15 cellular contexts compared by ENCODE assay signal in genomic region chr10:79522464-79522863, GRCh38. TPM values are rescaled to one million over a fixed set of nuclear protein-coding genes. Genes with fewer than 3 reads are reported as not detected.
A peak's percentile ranks its signal among the peaks of the same experiment; 100 is the strongest.
DNase-seq lines count a peak whose midpoint lies in the region; ATAC-seq, FAIRE-seq and TF ChIP-seq lines count a peak whose summit lies in the region.
"Not testable (repeated sequence)": the region's sequence is repeated elsewhere in the genome, so short reads cannot be mapped to it uniquely, and the experiment has no call there.
"Had no signal": no experiment of that assay in that cellular context is flagged by ENCODE, and none has a peak within 500 bp of the region (broad histone marks: within the 10 kb centered on the region; RNA-seq: fewer than 3 reads in every experiment).

No MANE protein-coding gene starts in this region.

- intact Hi-C loops in Panc1 (cut with micrococcal nuclease; ENCODE audit: unreplicated experiment); natural killer cell (cut with micrococcal nuclease): not testable (repeated sequence)

- in situ Hi-C loops in Panc1 (cut with HindIII; ENCODE audit: low pct_unique_long_range_greater_than_20kb, low sequenced_read_pairs) = not testable (repeated sequence)

- not testable (repeated sequence) for TF ChIP-seq EP300 in gastroesophageal sphincter (IDR thresholded peaks at IDR 0.05); upper lobe of left lung (IDR thresholded peaks at IDR 0.05)

- not testable (repeated sequence) for H3K36me3 ChIP-seq in Panc1 (ENCODE audit: control insufficient read depth, insufficient read depth, low read length); bronchial epithelial cell (ENCODE audit: control insufficient read depth, insufficient read depth, low read length); gastroesophageal sphincter; upper lobe of left lung

- peak; percentile 80 for FAIRE-seq in bronchial epithelial cell (lab: Jason Lieb, UNC)

- DNase-seq in Panc1 (ENCODE audit: low read depth, low spot score); bronchial epithelial cell (ENCODE audit: low read depth); natural killer cell; stimulated activated effector memory CD8-positive, alpha-beta T cell treated with anti-CD3 and anti-CD28 coated beads, Interleukin-12 subunit alpha, Interleukin-12 subunit beta, amount 100 ng/mL, for 72 hours (ENCODE audit: low spot score in 2 of 2); upper lobe of left lung: not testable (repeated sequence)

- H3K36me3 Mint-ChIP-seq in natural killer cell; stimulated activated effector memory CD8-positive, alpha-beta T cell treated with anti-CD3 and anti-CD28 coated beads, Interleukin-12 subunit alpha, Interleukin-12 subunit beta, amount 100 ng/mL, for 72 hours: not testable (repeated sequence)

- CTCF ChIA-PET in Panc1 (lab: Charles Lee) = not testable (repeated sequence)

- H3K4me1 Mint-ChIP-seq in natural killer cell; stimulated activated effector memory CD8-positive, alpha-beta T cell treated with anti-CD3 and anti-CD28 coated beads, Interleukin-12 subunit alpha, Interleukin-12 subunit beta, amount 100 ng/mL, for 72 hours: not testable (repeated sequence)

- POLR2A ChIA-PET in Panc1 (lab: Charles Lee) = not testable (repeated sequence)

- not testable (repeated sequence) for H3K9me3 ChIP-seq in Panc1 (ENCODE audit: control insufficient read depth, insufficient read depth, low read depth, low read length); gastroesophageal sphincter; upper lobe of left lung

- ATAC-seq in Panc1 = peak; percentile 44; the same call in 1 of the 2 replicates
- ATAC-seq in gastroesophageal sphincter = peak; percentile 35
- peak in 2 of 3 donors; percentile 18 to 50 for ATAC-seq in natural killer cell
- peak; percentile 46 for ATAC-seq in stimulated activated effector memory CD8-positive, alpha-beta T cell treated with anti-CD3 and anti-CD28 coated beads, Interleukin-12 subunit alpha, Interleukin-12 subunit beta, amount 100 ng/mL, for 72 hours
- peak; percentile 29 to 41 for ATAC-seq in upper lobe of left lung (ENCODE audit: low FRiP score in 2 of 2)

- H3K9me3 Mint-ChIP-seq in natural killer cell; stimulated activated effector memory CD8-positive, alpha-beta T cell treated with anti-CD3 and anti-CD28 coated beads, Interleukin-12 subunit alpha, Interleukin-12 subunit beta, amount 100 ng/mL, for 72 hours: not testable (repeated sequence)

- not testable (repeated sequence) for TF ChIP-seq CTCF in Panc1 (IDR thresholded peaks at IDR 0.05); bronchial epithelial cell (IDR thresholded peaks at IDR 0.05; ENCODE audit: insufficient read depth, low read length, severe bottlenecking); gastroesophageal sphincter (IDR thresholded peaks at IDR 0.05); natural killer cell (IDR thresholded peaks at IDR 0.05); upper lobe of left lung (IDR thresholded peaks at IDR 0.05)

- H3K27ac ChIP-seq in Panc1 (ENCODE audit: low read length); gastroesophageal sphincter; upper lobe of left lung: not testable (repeated sequence)

- H3K4me3 ChIP-seq in Panc1 (ENCODE audit: low read depth in 2 of 2, low read length in 2 of 2); bronchial epithelial cell (ENCODE audit: low read depth, low read length); gastroesophageal sphincter; upper lobe of left lung: not testable (repeated sequence)

- not testable (repeated sequence) for H3K4me1 ChIP-seq in Panc1 (ENCODE audit: control insufficient read depth, insufficient read depth, low read length); gastroesophageal sphincter; upper lobe of left lung

- no CpG with 5 or more reads among the region's 4 CpGs for WGBS in gastroesophageal sphincter (ENCODE audit: low coverage in 1 of 2), 2 donors
- 85 to 97% methylated on average over 3 of the region's 4 CpGs for WGBS in upper lobe of left lung, 2 donors

- H3K4me3 Mint-ChIP-seq in natural killer cell; stimulated activated effector memory CD8-positive, alpha-beta T cell treated with anti-CD3 and anti-CD28 coated beads, Interleukin-12 subunit alpha, Interleukin-12 subunit beta, amount 100 ng/mL, for 72 hours: not testable (repeated sequence)

- BruUV-seq in Panc1 (replicated peaks; lab: Mats Ljungman, UMichigan) = not testable (repeated sequence)

- TF ChIP-seq POLR2A in gastroesophageal sphincter (IDR thresholded peaks at IDR 0.05); upper lobe of left lung (IDR thresholded peaks at IDR 0.05): not testable (repeated sequence)

- not testable (repeated sequence) for H3K27me3 Mint-ChIP-seq in natural killer cell (ENCODE audit: low read depth in 2 of 2)

- not testable (repeated sequence) for H3K27me3 ChIP-seq in Panc1 (ENCODE audit: control insufficient read depth, insufficient read depth, low read length); bronchial epithelial cell (ENCODE audit: control insufficient read depth, insufficient read depth, low read length); gastroesophageal sphincter; upper lobe of left lung

- H3K27ac Mint-ChIP-seq in natural killer cell; stimulated activated effector memory CD8-positive, alpha-beta T cell treated with anti-CD3 and anti-CD28 coated beads, Interleukin-12 subunit alpha, Interleukin-12 subunit beta, amount 100 ng/mL, for 72 hours: not testable (repeated sequence)

RNA-seq across cellular contexts. Expression of gene EIF5AL1, which starts 10.1 kb away (rescaled TPM):
- total RNA-seq in Panc1 (2021; ENCODE audit: unreplicated experiment) (1.6 TPM), bronchial epithelial cell (0.26 TPM in 2 replicates), gastroesophageal sphincter (under 1 TPM; 0.16 to 0.35 (median 0.23) TPM), natural killer cell (1 to 10 TPM in 1 of 3 donors, under 1 TPM in 2; 0.13 to 2.0 (median 0.14) TPM), upper lobe of left lung (under 1 TPM in 4 of 6 donors, not detected in 2; 0.07 to 0.37 (median 0.15) TPM)
- polyA plus RNA-seq in Panc1 (2012; ENCODE audit: insufficient read length) = 5.1 TPM

RNA-seq across cellular contexts. Expression of gene SFTPA2, which starts 37.7 kb away (rescaled TPM):
- 2.8 TPM for total RNA-seq in Panc1 (2021; ENCODE audit: unreplicated experiment)
- polyA plus RNA-seq in Panc1 (2012; ENCODE audit: insufficient read length) = not detected
- total RNA-seq in bronchial epithelial cell = not detected in 2 replicates
- total RNA-seq in gastroesophageal sphincter = under 1 TPM in 1 of 4 donors, not detected in 3; 0.16 TPM
- not detected for total RNA-seq in natural killer cell
- total RNA-seq in upper lobe of left lung = over 10,000 TPM in 4 of 6 donors, 1,000 to 10,000 TPM in 2; 9,072 to 22,500 (median 12,135) TPM
- total RNA-seq: A172; A673; CD4-positive, alpha-beta memory T cell; Daoy; G401; GM23338; H4; H9 had no signal
- polyA plus RNA-seq: BJ; CD4-positive, alpha-beta memory T cell; GM23338 had no signal

Comparison
In these comparisons a context has a peak if more than half of its experiments do, and no peak if none do; other contexts are left out.
1. RNA of gene SFTPA2, which starts 37.7 kb away (total RNA-seq): 9,072 to 22,500 TPM in upper lobe of left lung; 2.8 TPM in Panc1 (single experiment), 0.16 TPM in gastroesophageal sphincter, not detected in bronchial epithelial cell and not detected in natural killer cell; every median in the first group is over 1,000 times any median in the second.
2. Peak in every context shown above with its lines, with median percentiles within 50 percentile points of each other: ATAC-seq.